ENCODE assay signal across 3 cellular contexts in genomic region chr11:389369-389768, GRCh38. TPM values are rescaled to one million over a fixed set of nuclear protein-coding genes. Genes with fewer than 3 reads are reported as not detected.
"Had no signal": no experiment of that assay in that cellular context is flagged by ENCODE, and none has a peak within 500 bp of the region (broad histone marks: within the 10 kb centered on the region; RNA-seq: fewer than 3 reads in every experiment).

No MANE protein-coding gene starts in this region.

RNA-seq across cellular contexts. Expression of gene ANO9, which starts 52.4 kb away (rescaled TPM):
- total RNA-seq: GM23248, H4, HFFc6 had no signal
- polyA plus RNA-seq: GM23248 had no signal
